In the genomic region with DNA sequence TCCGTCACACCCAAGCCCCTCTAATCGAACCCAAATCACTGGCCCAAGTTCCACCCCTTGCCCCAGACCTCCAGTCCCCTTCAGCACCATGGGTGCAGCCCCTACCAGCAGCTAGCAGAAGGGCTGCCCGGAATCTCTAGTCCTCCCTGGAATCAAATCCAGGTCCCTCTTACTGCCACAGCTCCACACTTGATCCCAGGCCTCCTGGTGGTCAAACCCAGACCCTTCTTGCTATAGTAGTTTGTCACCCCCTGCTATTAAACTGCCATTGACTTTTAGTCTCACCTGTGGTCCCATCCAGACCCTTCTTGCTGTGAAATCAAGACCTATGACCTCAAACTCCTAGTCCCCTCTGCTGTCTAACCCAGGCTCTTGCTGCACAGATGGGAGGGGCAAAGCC, we compare ENCODE assay signal across 14 cellular contexts.
DNase-seq lines count a peak whose midpoint lies in the region; ATAC-seq and TF ChIP-seq lines count a peak whose summit lies in the region.
"Had no signal": no experiment of that assay in that cellular context is flagged by ENCODE, and none has a peak within 500 bp of the region (broad histone marks: within the 10 kb centered on the region; RNA-seq: fewer than 3 reads in every experiment).

No MANE protein-coding gene starts in this region.

- DNase-seq in astrocyte of the cerebellum (ENCODE audit: low read depth) (no peak), iPS-NIHi11 (ENCODE audit: low spot score) (peak; percentile 58), GM20000 (ENCODE audit: low spot score) (no peak), anterior cingulate cortex (lab: John Stamatoyannopoulos, UW) (no peak)
- DNase-seq: activated CD8-positive, alpha-beta T cell treated with anti-CD3 and anti-CD28 coated beads for 36 hours; head of caudate nucleus; NCI-H2029; NCI-H510A treated with DMSO at 0.1 percent for 48 hours; PC-3; substantia nigra had no signal

- no peak for ATAC-seq in GM21576 (IDR thresholded peaks at IDR 0.05; ENCODE audit: unreplicated experiment)
- ATAC-seq: activated CD8-positive, alpha-beta T cell treated with anti-CD3 and anti-CD28 coated beads for 36 hours; PC-3 had no signal

- in situ Hi-C loops in astrocyte of the cerebellum (cut with HindIII; ENCODE audit: low sequenced_read_pairs) = no loop called here

- TF ChIP-seq CTCF in GM12873 (IDR thresholded peaks at IDR 0.05; ENCODE audit: insufficient read depth, low read depth, low read length, missing control alignments) (peak; percentile 27), astrocyte of the cerebellum (IDR thresholded peaks at IDR 0.05; ENCODE audit: low read depth, low read length, missing control alignments) (peak; percentile 17), GM20000 (IDR thresholded peaks at IDR 0.05; ENCODE audit: extremely low read depth, missing control alignments) (no peak)

- H3K4me3 ChIP-seq in astrocyte of the cerebellum (ENCODE audit: low read depth, low read length) = no peak overlapping the region
- H3K4me3 ChIP-seq: right atrium auricular region, SK-N-MC had no signal
